In genomic region chr4:184913356-184914143, GRCh38 we compare ENCODE assay signal across 22 cellular contexts.
"Had no signal": no experiment of that assay in that cellular context is flagged by ENCODE, and none has a peak within 500 bp of the region (broad histone marks: within the 10 kb centered on the region; RNA-seq: fewer than 3 reads in every experiment).

No MANE protein-coding gene starts in this region.

- DNase-seq: effector memory CD8-positive, alpha-beta T cell; erythroblast; hypothalamus; immature natural killer cell; islet precursor cell; kidney glomerular epithelial cell; mesenchymal stem cell; midbrain; naive thymus-derived CD8-positive, alpha-beta T cell; nephron progenitor cell; nucleus accumbens; psoas muscle; right cardiac atrium; spleen; stimulated activated CD4-positive, alpha-beta T cell treated with anti-CD3 and anti-CD28 coated beads, Interleukin-4, amount 100 ng/mL, for 4 hours; stimulated activated naive CD8-positive, alpha-beta T cell treated with anti-CD3 and anti-CD28 coated beads, Interleukin-15, Interleukin-2, amounts not matched to agents 100 U/mL and 50 U/mL, for 24 hours; upper lobe of left lung had no signal

- H3K27me3 ChIP-seq: spleen, tibial nerve, upper lobe of left lung had no signal

- H3K27ac ChIP-seq: coronary artery, psoas muscle, skin epidermis, spleen, thoracic aorta, tibial nerve, upper lobe of left lung had no signal

- ATAC-seq: effector memory CD8-positive, alpha-beta T cell; naive thymus-derived CD8-positive, alpha-beta T cell; psoas muscle; right cardiac atrium; stimulated activated memory B cell treated with anti-CD40 and anti-IgM and Interleukin-4, amounts not matched to agents 10 μg/mL and 1 μg/mL and 100 μg/mL, for 72 hours; stimulated activated naive CD8-positive, alpha-beta T cell treated with anti-CD3 and anti-CD28 coated beads, Interleukin-15, Interleukin-2, amounts not matched to agents 100 U/mL and 50 U/mL, for 24 hours had no signal

- H3K36me3 ChIP-seq: spleen, thoracic aorta, tibial nerve, upper lobe of left lung had no signal

- H3K4me1 ChIP-seq: psoas muscle, spleen, tibial nerve, upper lobe of left lung had no signal

- H3K4me3 ChIP-seq: coronary artery, psoas muscle, skin epidermis, spleen, thoracic aorta, tibial nerve, upper lobe of left lung had no signal
